In the genomic region with DNA sequence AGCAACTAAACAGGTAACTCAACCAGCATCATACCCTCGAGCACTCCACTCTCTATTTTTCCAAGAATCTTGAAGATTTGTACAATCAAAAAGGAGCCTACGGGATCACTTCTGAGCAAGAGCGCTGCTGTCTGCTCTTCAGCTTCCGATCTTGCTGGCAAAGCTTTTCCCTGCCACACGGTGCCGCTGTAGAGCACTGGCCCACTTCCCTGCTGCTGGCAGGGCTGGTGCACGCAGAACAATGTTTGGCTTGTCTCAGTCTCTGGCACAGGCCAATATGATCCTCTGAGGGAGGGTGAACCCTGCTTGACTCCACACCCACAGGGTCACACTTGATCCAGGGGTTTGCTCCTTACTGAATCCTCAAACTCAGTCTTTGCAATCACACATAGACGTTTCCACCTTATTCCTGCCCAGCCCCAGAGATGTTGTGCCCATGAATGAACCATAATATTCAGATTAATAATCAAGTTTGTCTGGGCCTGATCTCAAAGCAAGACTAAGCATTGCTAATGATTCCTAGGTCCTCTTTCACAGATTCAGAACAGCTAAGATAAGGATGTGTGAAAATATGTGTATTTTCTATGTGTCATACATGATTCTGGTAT, we compare ENCODE assay signal across 8 cellular contexts.
DNase-seq lines count a peak whose midpoint lies in the region; ATAC-seq and TF ChIP-seq lines count a peak whose summit lies in the region.

No MANE protein-coding gene starts in this region.

- H3K27me3 Mint-ChIP-seq in stimulated activated naive B cell treated with anti-CD40 and anti-IgM and Interleukin-4, amounts not matched to agents 10 μg/mL and 1 μg/mL and 100 μg/mL, for 72 hours: peaks cover 4 to 19% of the 10 kb centered on the region in 2 donors

- H3K4me3 ChIP-seq in SJCRH30: no peak overlapping the region
- H3K4me3 ChIP-seq in cardiac fibroblast (replicated peaks in 1 of 2; ENCODE audit: low read depth in 2 of 2, low read length in 2 of 2): no peak overlapping the region

- no peaks in the 10 kb centered on the region for H3K9me3 ChIP-seq in SJCRH30 (replicated peaks)

- peak; percentile 60 for DNase-seq in EH (ENCODE audit: low read depth)
- peak; percentile 64 to 84 for DNase-seq in SJCRH30
- DNase-seq in cardiac fibroblast (ENCODE audit: low read depth in 2 of 2): peak; percentile 63 to 76
- DNase-seq in left kidney (ENCODE audit: low read depth, low spot score): peak; percentile 66
- DNase-seq in stimulated activated naive B cell treated with anti-CD40 and anti-IgM and Interleukin-4, amounts not matched to agents 10 μg/mL and 1 μg/mL and 100 μg/mL, for 72 hours: no peak
- no peak for DNase-seq in OCI-M2 (lab: John Stamatoyannopoulos, UW; ENCODE audit: unreplicated experiment)

- H3K4me3 Mint-ChIP-seq in stimulated activated naive B cell treated with anti-CD40 and anti-IgM and Interleukin-4, amounts not matched to agents 10 μg/mL and 1 μg/mL and 100 μg/mL, for 72 hours: no peak overlapping the region

- peak; percentile 73 for ATAC-seq in GM19467 (IDR thresholded peaks at IDR 0.05; ENCODE audit: unreplicated experiment)
- peak; percentile 72 for ATAC-seq in HG03575 (IDR thresholded peaks at IDR 0.05; ENCODE audit: extremely low read depth, insufficient number of reproducible peaks, low FRiP score, unreplicated experiment)
- ATAC-seq in stimulated activated naive B cell treated with anti-CD40 and anti-IgM and Interleukin-4, amounts not matched to agents 10 μg/mL and 1 μg/mL and 100 μg/mL, for 72 hours (replicated peaks): peak; percentile 35 to 48

- H3K9me3 Mint-ChIP-seq in stimulated activated naive B cell treated with anti-CD40 and anti-IgM and Interleukin-4, amounts not matched to agents 10 μg/mL and 1 μg/mL and 100 μg/mL, for 72 hours: peaks cover 0 to 7% of the 10 kb centered on the region in 2 donors

- H3K36me3 ChIP-seq in SJCRH30: no peaks in the 10 kb centered on the region

- H3K4me1 Mint-ChIP-seq in stimulated activated naive B cell treated with anti-CD40 and anti-IgM and Interleukin-4, amounts not matched to agents 10 μg/mL and 1 μg/mL and 100 μg/mL, for 72 hours: peaks cover 0 to 6% of the 10 kb centered on the region in 2 donors

- no peaks in the 10 kb centered on the region; the same call in 1 of the 2 replicates for H3K27me3 ChIP-seq in SJCRH30

- TF ChIP-seq CTCF in cardiac fibroblast (IDR thresholded peaks at IDR 0.05; ENCODE audit: low read depth, low read length): peak; percentile 95

- H3K36me3 Mint-ChIP-seq in stimulated activated naive B cell treated with anti-CD40 and anti-IgM and Interleukin-4, amounts not matched to agents 10 μg/mL and 1 μg/mL and 100 μg/mL, for 72 hours: no peaks in the 10 kb centered on the region

- H3K27ac Mint-ChIP-seq in stimulated activated naive B cell treated with anti-CD40 and anti-IgM and Interleukin-4, amounts not matched to agents 10 μg/mL and 1 μg/mL and 100 μg/mL, for 72 hours: no peak overlapping the region

- H3K27ac ChIP-seq in SJCRH30: no peak overlapping the region

- no peaks in the 10 kb centered on the region for H3K4me1 ChIP-seq in SJCRH30

Comparison
In these comparisons a context has a peak if more than half of its experiments do, and no peak if none do; other contexts are left out.
1. DNase-seq: peak in EH (single experiment), SJCRH30 (2 of 2), cardiac fibroblast (2 of 2) and left kidney (single experiment); none in stimulated activated naive B cell treated with anti-CD40 and anti-IgM and Interleukin-4, amounts not matched to agents 10 μg/mL and 1 μg/mL and 100 μg/mL, for 72 hours (single experiment) and OCI-M2 (single experiment).
2. Peak in every context shown above with its lines, with median percentiles within 50 percentile points of each other: ATAC-seq.